Comparison of ENCODE assay signal across 19 cellular contexts in genomic region chr5:58231041-58231440, GRCh38.
"Had no signal": no experiment of that assay in that cellular context is flagged by ENCODE, and none has a peak within 500 bp of the region (broad histone marks: within the 10 kb centered on the region; RNA-seq: fewer than 3 reads in every experiment).

No MANE protein-coding gene starts in this region.

- H3K4me1 ChIP-seq: parathyroid adenoma had no signal

- ATAC-seq: left lobe of liver; mucosa of descending colon; naive thymus-derived CD4-positive, alpha-beta T cell had no signal

- H3K4me3 Mint-ChIP-seq: activated naive CD8-positive, alpha-beta T cell treated with anti-CD3 and anti-CD28 coated beads, Interleukin-2, amount 10 ng/mL, durations not matched to agents 7 days and 5 days; activated T-helper 1 cell treated with anti-CD3 and anti-CD28 coated beads, Interleukin-12 subunit alpha, Interleukin-12 subunit beta, Interleukin-2, Interleukin-4 antibody, amounts not matched to agents 30 ng/mL and 10 ng/mL and 1 ng/mL, durations not matched to agents 14 hours and 24 hours and 36 hours; dendritic cell treated with granulocyte-macrophage colony-stimulating factor and Interleukin-4, amounts not matched to agents 40 ng/mL and 50 ng/mL, for 4 days; naive thymus-derived CD4-positive, alpha-beta T cell; stimulated activated naive CD8-positive, alpha-beta T cell treated with anti-CD3 and anti-CD28 coated beads, Interleukin-15, Interleukin-2, amounts not matched to agents 100 ng/mL and 50 ng/mL, for 24 hours; T-helper 2 cell treated with Interferon-gamma antibody and Interleukin-4, amounts not matched to agents 5 μg/mL and 100 μg/mL, for 36 hours had no signal

- H3K9me3 ChIP-seq: mucosa of descending colon, neutrophil, suprapubic skin, upper lobe of left lung had no signal

- H3K36me3 Mint-ChIP-seq: activated naive CD8-positive, alpha-beta T cell treated with anti-CD3 and anti-CD28 coated beads, Interleukin-2, amount 10 ng/mL, durations not matched to agents 7 days and 5 days; naive thymus-derived CD4-positive, alpha-beta T cell had no signal

- H3K27ac Mint-ChIP-seq: activated naive CD8-positive, alpha-beta T cell treated with anti-CD3 and anti-CD28 coated beads, Interleukin-2, amount 10 ng/mL, durations not matched to agents 7 days and 5 days; activated T-helper 1 cell treated with anti-CD3 and anti-CD28 coated beads, Interleukin-12 subunit alpha, Interleukin-12 subunit beta, Interleukin-2, Interleukin-4 antibody, amounts not matched to agents 30 ng/mL and 10 ng/mL and 1 ng/mL, durations not matched to agents 14 hours and 24 hours and 36 hours; dendritic cell treated with granulocyte-macrophage colony-stimulating factor and Interleukin-4, amounts not matched to agents 40 ng/mL and 50 ng/mL, for 4 days; naive thymus-derived CD4-positive, alpha-beta T cell; stimulated activated naive CD8-positive, alpha-beta T cell treated with anti-CD3 and anti-CD28 coated beads, Interleukin-15, Interleukin-2, amounts not matched to agents 100 ng/mL and 50 ng/mL, for 24 hours; T-helper 2 cell treated with Interferon-gamma antibody and Interleukin-4, amounts not matched to agents 5 μg/mL and 100 μg/mL, for 36 hours had no signal

- H3K27me3 ChIP-seq: brain microvascular endothelial cell, neutrophil, suprapubic skin, upper lobe of left lung had no signal

- H3K9me3 Mint-ChIP-seq: activated naive CD8-positive, alpha-beta T cell treated with anti-CD3 and anti-CD28 coated beads, Interleukin-2, amount 10 ng/mL, durations not matched to agents 7 days and 5 days; activated T-helper 1 cell treated with anti-CD3 and anti-CD28 coated beads, Interleukin-12 subunit alpha, Interleukin-12 subunit beta, Interleukin-2, Interleukin-4 antibody, amounts not matched to agents 30 ng/mL and 10 ng/mL and 1 ng/mL, durations not matched to agents 14 hours and 24 hours and 36 hours; dendritic cell treated with granulocyte-macrophage colony-stimulating factor and Interleukin-4, amounts not matched to agents 40 ng/mL and 50 ng/mL, for 4 days; naive thymus-derived CD4-positive, alpha-beta T cell; stimulated activated naive CD8-positive, alpha-beta T cell treated with anti-CD3 and anti-CD28 coated beads, Interleukin-15, Interleukin-2, amounts not matched to agents 100 ng/mL and 50 ng/mL, for 24 hours; T-helper 2 cell treated with Interferon-gamma antibody and Interleukin-4, amounts not matched to agents 5 μg/mL and 100 μg/mL, for 36 hours had no signal

- DNase-seq: activated naive CD8-positive, alpha-beta T cell treated with anti-CD3 and anti-CD28 coated beads, Interleukin-2, amount 10 ng/mL, durations not matched to agents 7 days and 5 days; anterior cingulate cortex; brain microvascular endothelial cell; effector memory CD4-positive, alpha-beta T cell; mucosa of descending colon; naive thymus-derived CD4-positive, alpha-beta T cell; retina; stimulated activated CD4-positive, alpha-beta T cell treated with anti-CD3 and anti-CD28 coated beads, Interleukin-4, amount 100 ng/mL, for 4 hours; upper lobe of left lung had no signal

- H3K4me3 ChIP-seq: mucosa of descending colon, suprapubic skin, upper lobe of left lung had no signal

- FAIRE-seq: frontal cortex had no signal

- H3K36me3 ChIP-seq: brain microvascular endothelial cell, neutrophil, suprapubic skin, upper lobe of left lung had no signal

- H3K27me3 Mint-ChIP-seq: activated naive CD8-positive, alpha-beta T cell treated with anti-CD3 and anti-CD28 coated beads, Interleukin-2, amount 10 ng/mL, durations not matched to agents 7 days and 5 days; dendritic cell treated with granulocyte-macrophage colony-stimulating factor and Interleukin-4, amounts not matched to agents 40 ng/mL and 50 ng/mL, for 4 days; stimulated activated naive CD8-positive, alpha-beta T cell treated with anti-CD3 and anti-CD28 coated beads, Interleukin-15, Interleukin-2, amounts not matched to agents 100 ng/mL and 50 ng/mL, for 24 hours had no signal

- H3K4me1 Mint-ChIP-seq: activated naive CD8-positive, alpha-beta T cell treated with anti-CD3 and anti-CD28 coated beads, Interleukin-2, amount 10 ng/mL, durations not matched to agents 7 days and 5 days; naive thymus-derived CD4-positive, alpha-beta T cell had no signal

- H3K27ac ChIP-seq: brain microvascular endothelial cell, epithelial cell of prostate, neutrophil, parathyroid adenoma, suprapubic skin, upper lobe of left lung had no signal
